Comparison of ENCODE assay signal across 12 cellular contexts in the genomic region with DNA sequence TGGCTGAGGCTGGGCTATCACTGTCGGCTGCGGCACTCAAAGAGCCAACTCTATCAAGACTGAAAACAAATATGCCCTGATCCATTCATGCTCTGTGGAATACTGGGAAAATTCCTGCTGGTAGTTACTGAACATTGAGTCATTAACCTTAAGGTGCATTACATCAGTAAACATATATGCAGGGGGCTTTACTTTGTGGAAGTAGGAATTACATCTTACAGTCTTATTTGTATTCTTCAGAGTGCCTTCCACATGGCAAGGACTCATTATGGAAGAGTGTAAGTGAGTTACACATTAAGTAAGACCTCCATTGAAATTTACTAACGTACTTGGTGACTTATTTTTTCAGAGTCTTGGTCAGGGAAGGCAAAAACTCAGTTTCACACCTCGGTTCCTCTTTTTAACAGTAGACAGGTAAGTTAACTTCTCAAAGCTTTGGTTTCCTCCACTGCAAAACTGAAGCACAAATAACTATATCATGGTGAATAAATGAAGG. TPM values are rescaled to one million over a fixed set of nuclear protein-coding genes. Genes with fewer than 3 reads are reported as not detected.
DNase-seq lines count a peak whose midpoint lies in the region; ATAC-seq and TF ChIP-seq lines count a peak whose summit lies in the region.
"Had no signal": no experiment of that assay in that cellular context is flagged by ENCODE, and none has a peak within 500 bp of the region (broad histone marks: within the 10 kb centered on the region; RNA-seq: fewer than 3 reads in every experiment).

No MANE protein-coding gene starts in this region.

- no peak overlapping the region for H3K27ac Mint-ChIP-seq in activated CD8-positive, alpha-beta T cell treated with anti-CD3 and anti-CD28 coated beads for 36 hours

- peak; percentile 41 for DNase-seq in GM10248 (ENCODE audit: extremely low spot score)
- no peak for DNase-seq in dedifferentiated amniotic fluid mesenchymal stem cell (ENCODE audit: extremely low spot score)
- no peak for DNase-seq in upper lobe of left lung
- no peak for DNase-seq in activated CD8-positive, alpha-beta T cell treated with anti-CD3 and anti-CD28 coated beads for 36 hours
- no peak for DNase-seq in cerebellar nuclear complex (lab: John Stamatoyannopoulos, UW)
- DNase-seq: gastrocnemius medialis, NCI-H2171, T-helper 1 cell had no signal

- TF ChIP-seq EP300 in upper lobe of left lung (IDR thresholded peaks at IDR 0.05), result no peak

- no peaks in the 10 kb centered on the region for H3K4me1 ChIP-seq in upper lobe of left lung

- POLR2A ChIA-PET in GM10248 (lab: Yijun Ruan, JAX), result no interaction called here
- POLR2A ChIA-PET in activated CD8-positive, alpha-beta T cell treated with anti-CD3 and anti-CD28 coated beads for 36 hours (lab: Charles Lee), result interaction anchor here (2.3 kb wide), 1 partner anchor 74 kb away, joined by 5 read pairs; no protein-coding TSS in a partner anchor

- peak; percentile 93 for ATAC-seq in GM19372 (IDR thresholded peaks at IDR 0.05; ENCODE audit: low read depth, unreplicated experiment)
- peak; percentile 92 for ATAC-seq in HG02798 (IDR thresholded peaks at IDR 0.05; ENCODE audit: poor library complexity, unreplicated experiment)
- peak; percentile 93 for ATAC-seq in HG03521 (IDR thresholded peaks at IDR 0.05; ENCODE audit: unreplicated experiment)
- no peak for ATAC-seq in upper lobe of left lung (ENCODE audit: low FRiP score in 2 of 2)
- ATAC-seq in activated CD8-positive, alpha-beta T cell treated with anti-CD3 and anti-CD28 coated beads for 36 hours, result no peak
- ATAC-seq: gastrocnemius medialis had no signal

- WGBS in upper lobe of left lung, 2 donors, result 84 to 87% methylated on average over 4 of the region's 4 CpGs

- intact Hi-C loops in activated CD8-positive, alpha-beta T cell treated with anti-CD3 and anti-CD28 coated beads for 36 hours (cut with micrococcal nuclease), result no loop called here

- H3K36me3 ChIP-seq in upper lobe of left lung, result no peaks in the 10 kb centered on the region
- H3K36me3 ChIP-seq: gastrocnemius medialis had no signal

- H3K27me3 Mint-ChIP-seq in activated CD8-positive, alpha-beta T cell treated with anti-CD3 and anti-CD28 coated beads for 36 hours, result no peaks in the 10 kb centered on the region

- CTCF ChIA-PET in GM10248 (lab: Yijun Ruan, JAX), result interaction anchor here (1.0 to 1.5 kb wide), 3 partner anchors 9 to 21 kb away, joined by 4 to 6 read pairs (median 5); no protein-coding TSS in a partner anchor
- CTCF ChIA-PET in activated CD8-positive, alpha-beta T cell treated with anti-CD3 and anti-CD28 coated beads for 36 hours (lab: Charles Lee), result interaction anchor here (0.8 to 1.2 kb wide), 3 partner anchors 9 to 218 kb away, joined by 3 read pairs; no protein-coding TSS in a partner anchor

- H3K4me3 Mint-ChIP-seq in activated CD8-positive, alpha-beta T cell treated with anti-CD3 and anti-CD28 coated beads for 36 hours, result no peak overlapping the region

- no peaks in the 10 kb centered on the region for H3K9me3 ChIP-seq in upper lobe of left lung
- H3K9me3 ChIP-seq: gastrocnemius medialis had no signal

- TF ChIP-seq POLR2A in upper lobe of left lung (IDR thresholded peaks at IDR 0.05), result no peak

- H3K36me3 Mint-ChIP-seq in activated CD8-positive, alpha-beta T cell treated with anti-CD3 and anti-CD28 coated beads for 36 hours (ENCODE audit: low read depth), result peaks cover 14% of the 10 kb centered on the region

- H3K9me3 Mint-ChIP-seq in activated CD8-positive, alpha-beta T cell treated with anti-CD3 and anti-CD28 coated beads for 36 hours, result no peaks in the 10 kb centered on the region

- H3K27me3 ChIP-seq in upper lobe of left lung, result no peaks in the 10 kb centered on the region
- H3K27me3 ChIP-seq: gastrocnemius medialis had no signal

- TF ChIP-seq CTCF in GM10248 (IDR thresholded peaks at IDR 0.05; ENCODE audit: control extremely low read depth, extremely low read depth, low read depth, missing control alignments) (no peak), upper lobe of left lung (IDR thresholded peaks at IDR 0.05) (no peak)
- no peak for TF ChIP-seq CTCF in activated CD8-positive, alpha-beta T cell treated with anti-CD3 and anti-CD28 coated beads for 36 hours (IDR thresholded peaks at IDR 0.05)

- H3K4me1 Mint-ChIP-seq in activated CD8-positive, alpha-beta T cell treated with anti-CD3 and anti-CD28 coated beads for 36 hours (ENCODE audit: low read depth), result peaks cover 30% of the 10 kb centered on the region

- no peak overlapping the region for H3K4me3 ChIP-seq in upper lobe of left lung
- H3K4me3 ChIP-seq: gastrocnemius medialis had no signal

- H3K27ac ChIP-seq in upper lobe of left lung, result no peak overlapping the region
- H3K27ac ChIP-seq: gastrocnemius medialis had no signal

RNA-seq across cellular contexts. Expression of gene OR5B21, which starts 4.5 kb away (rescaled TPM):
- total RNA-seq in upper lobe of left lung, result not detected
- total RNA-seq in activated CD8-positive, alpha-beta T cell treated with anti-CD3 and anti-CD28 coated beads for 36 hours, result not detected
- total RNA-seq: gastrocnemius medialis, lung microvascular endothelial cell had no signal

Comparison
In these comparisons a context has a peak if more than half of its experiments do, and no peak if none do; other contexts are left out.
1. ATAC-seq: peak in GM19372 (single experiment), HG02798 (single experiment) and HG03521 (single experiment); none in upper lobe of left lung (0 of 2) and activated CD8-positive, alpha-beta T cell treated with anti-CD3 and anti-CD28 coated beads for 36 hours (single experiment).